Comparison of ENCODE assay signal across 9 cellular contexts in genomic region chr20:54173653-54174451, GRCh38. TPM values are rescaled to one million over a fixed set of nuclear protein-coding genes. Genes with fewer than 3 reads are reported as not detected.
DNase-seq lines count a peak whose midpoint lies in the region; ATAC-seq and TF ChIP-seq lines count a peak whose summit lies in the region.
"Had no signal": no experiment of that assay in that cellular context is flagged by ENCODE, and none has a peak within 500 bp of the region (broad histone marks: within the 10 kb centered on the region; RNA-seq: fewer than 3 reads in every experiment).

Gene CYP24A1, minus strand, starts transcription at chr20:54173986. Its CDS starts 407 bp downstream, at chr20:54173579.

- H3K27ac Mint-ChIP-seq in CD4-positive, alpha-beta memory T cell = peak within 1 kb of the TSS in 2 of 7 donors; percentile 35 to 42
- no peak within 1 kb of the TSS for H3K27ac Mint-ChIP-seq in natural killer cell treated with Interleukin-12 subunit alpha and Interleukin-12 subunit beta and Interleukin-15 and Interleukin-18, amount 100 ng/mL, for 72 hours

- no peak within 1 kb of the TSS for H2AK5ac ChIP-seq in IMR-90 (ENCODE audit: low read depth, low read length)

- no peak for TF ChIP-seq CTCF in IMR-90 (conservative IDR thresholded peaks at IDR 0.05; ENCODE audit: low read depth, low read length)
- no peak for TF ChIP-seq CTCF in coronary artery (IDR thresholded peaks at IDR 0.05)

- BruUV-seq in IMR-90 (replicated peaks; lab: Mats Ljungman, UMichigan) = no TSS peak

- no peaks in the 10 kb centered on the region for H3K9me3 ChIP-seq in CD4-positive, alpha-beta memory T cell (ENCODE audit: control insufficient read depth in 1 of 2, low read length in 2 of 2)
- H3K9me3 ChIP-seq in IMR-90 (ENCODE audit: control insufficient read depth, insufficient read depth, low read length) (no peaks in the 10 kb centered on the region), SJCRH30 (replicated peaks) (no peaks in the 10 kb centered on the region)

- H3K9me3 Mint-ChIP-seq in CD4-positive, alpha-beta memory T cell = peaks cover 0 to 6% (median 0%) of the 10 kb centered on the region in 8 donors
- H3K9me3 Mint-ChIP-seq in natural killer cell treated with Interleukin-12 subunit alpha and Interleukin-12 subunit beta and Interleukin-15 and Interleukin-18, amount 100 ng/mL, for 72 hours = no peaks in the 10 kb centered on the region

- no peak within 1 kb of the TSS for H4K91ac ChIP-seq in IMR-90 (ENCODE audit: insufficient read depth, low read depth, low read length)

- intact Hi-C loops in CD4-positive, alpha-beta memory T cell (cut with micrococcal nuclease) = no loop called here
- intact Hi-C loops in IMR-90 (cut with micrococcal nuclease) = no loop called here

- in situ Hi-C loops in IMR-90 (cut with MboI; ENCODE audit: low sequenced_read_pairs) = no loop called here

- no peak within 1 kb of the TSS for H2BK5ac ChIP-seq in IMR-90 (ENCODE audit: low read depth, low read length, poor library complexity, severe bottlenecking)

- CTCF ChIA-PET in CD4-positive, alpha-beta memory T cell (lab: Charles Lee; ENCODE audit: partially characterized antibody) = no interaction called here
- CTCF ChIA-PET in IMR-90 (lab: Yijun Ruan, JAX) = no interaction called here

- H3K4me2 ChIP-seq in IMR-90 (ENCODE audit: low read depth, low read length) = no peak within 1 kb of the TSS; the same call in 1 of the 2 replicates

- 5% methylated on average over 13 of the region's 61 CpGs; no CpG with 5 or more reads in 1 of the 2 experiments for WGBS in IMR-90 (ENCODE audit: extremely low coverage in 2 of 2, insufficient read length in 1 of 2), 2 experiments

- no peak for TF ChIP-seq POLR2A in IMR-90 (IDR thresholded peaks at IDR 0.05; ENCODE audit: low read depth, low read length)

- POLR2A ChIA-PET in CD4-positive, alpha-beta memory T cell (lab: Charles Lee; ENCODE audit: partially characterized antibody) = no interaction called here
- POLR2A ChIA-PET in IMR-90 (lab: Charles Lee; ENCODE audit: unreplicated experiment) = no interaction called here

- H3K27me3 ChIP-seq in CD4-positive, alpha-beta memory T cell (ENCODE audit: insufficient read depth, low read length) = peaks cover 41% of the 10 kb centered on the region
- H3K27me3 ChIP-seq in IMR-90 (ENCODE audit: control insufficient read depth, insufficient read depth, low read length) (peaks cover 58% of the 10 kb centered on the region), SJCRH30 (peaks cover 40% of the 10 kb centered on the region)

- ATAC-seq in IMR-90 (ENCODE audit: low read depth) (peak; percentile 68), GM21576 (IDR thresholded peaks at IDR 0.05; ENCODE audit: unreplicated experiment) (no peak)
- peak in 1 of 2 donors; percentile 40 for ATAC-seq in natural killer cell treated with Interleukin-12 subunit alpha and Interleukin-12 subunit beta and Interleukin-15 and Interleukin-18, amount 100 ng/mL, for 72 hours

- H4K8ac ChIP-seq in IMR-90 (ENCODE audit: low read depth in 2 of 2, low read length in 2 of 2) = no peak within 1 kb of the TSS

- no peaks in the 10 kb centered on the region for H3K9me1 ChIP-seq in IMR-90 (ENCODE audit: insufficient read depth, low read length)

- dilution Hi-C loops in IMR-90 (cut with HindIII; ENCODE audit: low sequenced_read_pairs, unreplicated experiment) = no loop called here

- H3K4me1 Mint-ChIP-seq in CD4-positive, alpha-beta memory T cell = peaks cover 6 to 24% (median 20%) of the 10 kb centered on the region in 4 donors
- H3K4me1 Mint-ChIP-seq in natural killer cell treated with Interleukin-12 subunit alpha and Interleukin-12 subunit beta and Interleukin-15 and Interleukin-18, amount 100 ng/mL, for 72 hours (ENCODE audit: low read depth in 2 of 2) = peaks cover 5% of the 10 kb centered on the region in 2 donors

- peaks cover 54 to 62% of the 10 kb centered on the region in 2 donors for H3K27me3 Mint-ChIP-seq in CD4-positive, alpha-beta memory T cell
- peaks cover 51 to 68% of the 10 kb centered on the region in 2 donors for H3K27me3 Mint-ChIP-seq in natural killer cell treated with Interleukin-12 subunit alpha and Interleukin-12 subunit beta and Interleukin-15 and Interleukin-18, amount 100 ng/mL, for 72 hours

- no peak within 1 kb of the TSS for H3K56ac ChIP-seq in IMR-90 (ENCODE audit: extremely low read depth, insufficient read depth, low read length)

- H3K14ac ChIP-seq in IMR-90 (replicated peaks; ENCODE audit: low read depth, low read length) = no peak within 1 kb of the TSS

- H2AFZ ChIP-seq in IMR-90 (replicated peaks; ENCODE audit: low read length, poor library complexity) = peak within 1 kb of the TSS; percentile 34

- H3K4me3 Mint-ChIP-seq in CD4-positive, alpha-beta memory T cell = peak within 1 kb of the TSS; percentile 60 to 83 (median 70)
- H3K4me3 Mint-ChIP-seq in natural killer cell treated with Interleukin-12 subunit alpha and Interleukin-12 subunit beta and Interleukin-15 and Interleukin-18, amount 100 ng/mL, for 72 hours = peak within 1 kb of the TSS; percentile 22

- H3K27ac ChIP-seq in CD4-positive, alpha-beta memory T cell (ENCODE audit: low read depth, low read length) = no peak within 1 kb of the TSS
- H3K27ac ChIP-seq in IMR-90 (ENCODE audit: insufficient read depth, low read length) (no peak within 1 kb of the TSS), coronary artery (no peak within 1 kb of the TSS), SJCRH30 (no peak within 1 kb of the TSS)

- H2BK20ac ChIP-seq in IMR-90 (ENCODE audit: low read depth, low read length) = no peak within 1 kb of the TSS

- H4K20me1 ChIP-seq in IMR-90 (ENCODE audit: insufficient read depth, low read length) = no peaks in the 10 kb centered on the region; the same call in 1 of the 2 replicates

- H2BK15ac ChIP-seq in IMR-90 (ENCODE audit: low read depth, low read length) = no peak within 1 kb of the TSS

- no peak within 1 kb of the TSS for H3K9ac ChIP-seq in IMR-90 (ENCODE audit: low read depth, low read length)

- no peak for TF ChIP-seq RAD21 in IMR-90 (IDR thresholded peaks at IDR 0.05; ENCODE audit: low read length)

- DNase-seq in CD4-positive, alpha-beta memory T cell = peak in 1 of 5 donors; percentile 0
- no peak for DNase-seq in IMR-90
- DNase-seq in coronary artery (ENCODE audit: low spot score) = no peak
- DNase-seq in natural killer cell treated with Interleukin-12 subunit alpha and Interleukin-12 subunit beta and Interleukin-15 and Interleukin-18, amount 100 ng/mL, for 72 hours (ENCODE audit: low spot score) = no peak
- DNase-seq in SJCRH30 = no peak
- no peak for DNase-seq in COR-L47 (lab: John Stamatoyannopoulos, UW)
- no peak for DNase-seq in NCI-H510A treated with DMSO at 0.1 percent for 48 hours (lab: John Stamatoyannopoulos, UW)
- DNase-seq: stimulated activated CD4-positive, alpha-beta T cell treated with anti-CD3 and anti-CD28 coated beads, Interleukin-2, amount 100 ng/mL, for 48 hours had no signal

- H3K4ac ChIP-seq in IMR-90 (ENCODE audit: low read depth, low read length) = no peak within 1 kb of the TSS

- H3K79me1 ChIP-seq in IMR-90 (ENCODE audit: low read depth in 1 of 2, low read length in 2 of 2) = no peaks in the 10 kb centered on the region

- no peak within 1 kb of the TSS for H2AK9ac ChIP-seq in IMR-90 (replicated peaks; ENCODE audit: low read depth, low read length, poor library complexity)

- no peak within 1 kb of the TSS for H3K23ac ChIP-seq in IMR-90 (ENCODE audit: low read depth, low read length)

- no peak within 1 kb of the TSS for H3K18ac ChIP-seq in IMR-90 (ENCODE audit: low read depth, low read length)

- H3K4me3 ChIP-seq in CD4-positive, alpha-beta memory T cell (ENCODE audit: low read length in 2 of 2) = no peak within 1 kb of the TSS
- H3K4me3 ChIP-seq in IMR-90 (ENCODE audit: insufficient read depth, low read depth, low read length) (no peak within 1 kb of the TSS), coronary artery (peak within 1 kb of the TSS; percentile 59), SJCRH30 (no peak within 1 kb of the TSS)

- H3K36me3 ChIP-seq in CD4-positive, alpha-beta memory T cell (ENCODE audit: insufficient read depth, low read length) = no peaks in the 10 kb centered on the region
- H3K36me3 ChIP-seq in IMR-90 (ENCODE audit: control insufficient read depth, insufficient read depth, low read length) (no peaks in the 10 kb centered on the region), SJCRH30 (no peaks in the 10 kb centered on the region)

- H3K4me1 ChIP-seq in CD4-positive, alpha-beta memory T cell (ENCODE audit: insufficient read depth, low read length) = peaks cover 19% of the 10 kb centered on the region
- H3K4me1 ChIP-seq in IMR-90 (ENCODE audit: control insufficient read depth, insufficient read depth, low read length) (no peaks in the 10 kb centered on the region; the same call in 1 of the 2 replicates), SJCRH30 (no peaks in the 10 kb centered on the region)

- H3K36me3 Mint-ChIP-seq in CD4-positive, alpha-beta memory T cell = no peaks in the 10 kb centered on the region
- H3K36me3 Mint-ChIP-seq in natural killer cell treated with Interleukin-12 subunit alpha and Interleukin-12 subunit beta and Interleukin-15 and Interleukin-18, amount 100 ng/mL, for 72 hours = no peaks in the 10 kb centered on the region

- H2BK120ac ChIP-seq in IMR-90 (ENCODE audit: low read depth, low read length) = no peak within 1 kb of the TSS

- H4K5ac ChIP-seq in IMR-90 (ENCODE audit: low read depth, low read length) = no peak within 1 kb of the TSS

TF ChIP-seq in IMR-90, 13 proteins besides CTCF, POLR2A, EP300 and RAD21:
- TF ChIP-seq RCOR1 (IDR thresholded peaks at IDR 0.05; ENCODE audit: insufficient replicate concordance, low read length) = no peak
- peak; percentile 52; the same call in 1 of the 2 replicates for TF ChIP-seq CEBPB (IDR thresholded peaks at IDR 0.05; ENCODE audit: low read depth, low read length)

RNA-seq across cellular contexts. Expression of gene CYP24A1, which starts in this region (rescaled TPM):
- total RNA-seq in CD4-positive, alpha-beta memory T cell = 1 to 10 TPM; 3.0 to 3.7 TPM
- polyA plus RNA-seq in CD4-positive, alpha-beta memory T cell = under 1 TPM; 0.59 to 0.86 TPM
- not detected in 2 replicates for total RNA-seq in IMR-90 (2012; rRNA removed)
- not detected in 2 replicates for polyA plus RNA-seq in IMR-90 (2012; rRNA removed)
- polyA plus RNA-seq in IMR-90 (2012; cell fraction: cytosol; rRNA removed) = not detected in 2 replicates
- polyA plus RNA-seq in IMR-90 (2012; cell fraction: nucleus; rRNA removed; ENCODE audit: low replicate concordance) = not detected in 2 replicates
- not detected for total RNA-seq in natural killer cell treated with Interleukin-12 subunit alpha and Interleukin-12 subunit beta and Interleukin-15 and Interleukin-18, amount 100 ng/mL, for 72 hours
- total RNA-seq in SJCRH30 (2014; rRNA removed; shearing (Covaris generic)) = not detected in 2 replicates

Comparison
In these comparisons a context has a peak if more than half of its experiments do, and no peak if none do; other contexts are left out.
1. Peak in ATAC-seq in IMR-90; RNA of the gene not detected or under 1 TPM.